In the genomic region with DNA sequence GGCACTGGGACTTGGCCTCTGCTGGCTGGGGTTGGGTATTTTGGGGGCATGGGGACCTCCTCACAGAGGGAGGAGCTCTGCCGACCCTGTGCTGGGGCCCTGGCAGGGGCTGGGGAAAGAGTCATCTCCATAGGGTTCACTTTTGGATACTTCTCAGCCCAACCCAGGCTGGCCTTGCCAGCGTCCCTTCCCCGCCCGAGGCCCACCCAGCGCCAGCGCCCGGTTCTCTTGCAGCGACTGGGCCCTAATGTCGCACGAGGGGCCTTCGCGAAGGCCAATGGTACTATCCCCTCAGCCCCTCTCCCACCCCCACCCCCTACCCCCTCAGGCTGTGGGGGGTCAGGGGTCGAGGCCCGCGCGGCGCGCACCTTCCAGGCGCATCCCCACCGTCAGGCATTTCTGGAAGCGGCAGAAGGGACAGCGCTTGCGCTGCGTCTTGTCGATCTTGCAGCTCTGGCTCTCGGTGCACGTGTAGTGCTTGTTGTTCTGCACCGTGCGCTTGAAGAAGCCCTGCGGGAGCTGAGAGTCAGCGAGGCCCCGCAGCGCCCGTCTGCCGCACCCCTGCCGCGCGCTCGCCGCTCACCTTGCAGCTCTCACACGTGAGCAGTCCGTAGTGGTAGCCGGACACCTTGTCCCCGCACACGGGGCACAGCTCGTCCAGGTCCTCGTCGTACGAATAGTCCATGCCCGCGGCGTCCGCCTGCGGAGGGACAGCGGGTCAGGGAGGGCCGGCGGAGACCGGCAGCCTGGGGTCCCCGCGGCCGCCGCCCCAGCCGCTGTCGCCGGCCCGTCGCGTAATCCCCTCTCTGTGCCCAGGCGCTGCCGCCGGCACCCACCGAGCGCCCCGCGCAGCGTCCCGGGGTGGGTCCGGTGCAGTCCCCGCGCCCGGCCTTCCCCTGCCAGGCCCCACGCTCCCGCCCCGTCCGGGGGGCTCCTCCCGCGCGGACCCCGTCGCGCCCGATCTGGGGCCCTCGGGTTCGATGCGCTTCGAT, we compare ENCODE assay signal across 1 cellular context.
TF ChIP-seq lines count a peak whose summit lies in the region.

No MANE protein-coding gene starts in this region.

TF ChIP-seq in A549, 52 proteins besides CTCF, POLR2A, EP300 and RAD21 (continued from another document):
- TF ChIP-seq, protein P1, sequence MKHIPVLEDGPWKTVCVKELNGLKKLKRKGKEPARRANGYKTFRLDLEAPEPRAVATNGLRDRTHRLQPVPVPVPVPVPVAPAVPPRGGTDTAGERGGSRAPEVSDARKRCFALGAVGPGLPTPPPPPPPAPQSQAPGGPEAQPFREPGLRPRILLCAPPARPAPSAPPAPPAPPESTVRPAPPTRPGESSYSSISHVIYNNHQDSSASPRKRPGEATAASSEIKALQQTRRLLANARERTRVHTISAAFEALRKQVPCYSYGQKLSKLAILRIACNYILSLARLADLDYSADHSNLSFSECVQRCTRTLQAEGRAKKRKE (CRISPR knock-in tag; IDR thresholded peaks at IDR 0.05; ENCODE audit: low read depth) = no peak
- TF ChIP-seq, protein P2, sequence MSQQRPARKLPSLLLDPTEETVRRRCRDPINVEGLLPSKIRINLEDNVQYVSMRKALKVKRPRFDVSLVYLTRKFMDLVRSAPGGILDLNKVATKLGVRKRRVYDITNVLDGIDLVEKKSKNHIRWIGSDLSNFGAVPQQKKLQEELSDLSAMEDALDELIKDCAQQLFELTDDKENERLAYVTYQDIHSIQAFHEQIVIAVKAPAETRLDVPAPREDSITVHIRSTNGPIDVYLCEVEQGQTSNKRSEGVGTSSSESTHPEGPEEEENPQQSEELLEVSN (IDR thresholded peaks at IDR 0.05; ENCODE audit: borderline replicate concordance, low read depth) = no peak
- TF ChIP-seq FOSB (CRISPR knock-in tag; IDR thresholded peaks at IDR 0.05) (no peak), CHD4 (IDR thresholded peaks at IDR 0.05; ENCODE audit: borderline replicate concordance) (no peak), ZNF302 (CRISPR knock-in tag; IDR thresholded peaks at IDR 0.05) (no peak), FOSL2 (IDR thresholded peaks at IDR 0.05) (no peak), FOSL2 (CRISPR knock-in tag; IDR thresholded peaks at IDR 0.05) (no peak), ZSCAN20 (CRISPR knock-in tag; IDR thresholded peaks at IDR 0.05) (no peak), SREBF2 (IDR thresholded peaks at IDR 0.05) (no peak), KDM5A (IDR thresholded peaks at IDR 0.05) (no peak), HEYL (CRISPR knock-in tag; IDR thresholded peaks at IDR 0.05) (no peak), NPAS2 (CRISPR knock-in tag; IDR thresholded peaks at IDR 0.05; ENCODE audit: borderline replicate concordance) (no peak), BHLHE40 (IDR thresholded peaks at IDR 0.05; ENCODE audit: low read depth, low read length) (no peak)
- TF ChIP-seq, protein P3, sequence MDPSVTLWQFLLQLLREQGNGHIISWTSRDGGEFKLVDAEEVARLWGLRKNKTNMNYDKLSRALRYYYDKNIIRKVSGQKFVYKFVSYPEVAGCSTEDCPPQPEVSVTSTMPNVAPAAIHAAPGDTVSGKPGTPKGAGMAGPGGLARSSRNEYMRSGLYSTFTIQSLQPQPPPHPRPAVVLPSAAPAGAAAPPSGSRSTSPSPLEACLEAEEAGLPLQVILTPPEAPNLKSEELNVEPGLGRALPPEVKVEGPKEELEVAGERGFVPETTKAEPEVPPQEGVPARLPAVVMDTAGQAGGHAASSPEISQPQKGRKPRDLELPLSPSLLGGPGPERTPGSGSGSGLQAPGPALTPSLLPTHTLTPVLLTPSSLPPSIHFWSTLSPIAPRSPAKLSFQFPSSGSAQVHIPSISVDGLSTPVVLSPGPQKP (IDR thresholded peaks at IDR 0.05; ENCODE audit: low read depth, low read length) = no peak
- TF ChIP-seq, protein P4, sequence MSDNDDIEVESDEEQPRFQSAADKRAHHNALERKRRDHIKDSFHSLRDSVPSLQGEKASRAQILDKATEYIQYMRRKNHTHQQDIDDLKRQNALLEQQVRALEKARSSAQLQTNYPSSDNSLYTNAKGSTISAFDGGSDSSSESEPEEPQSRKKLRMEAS (IDR thresholded peaks at IDR 0.05) = no peak
